ENCODE assay signal across 10 cellular contexts in the genomic region with DNA sequence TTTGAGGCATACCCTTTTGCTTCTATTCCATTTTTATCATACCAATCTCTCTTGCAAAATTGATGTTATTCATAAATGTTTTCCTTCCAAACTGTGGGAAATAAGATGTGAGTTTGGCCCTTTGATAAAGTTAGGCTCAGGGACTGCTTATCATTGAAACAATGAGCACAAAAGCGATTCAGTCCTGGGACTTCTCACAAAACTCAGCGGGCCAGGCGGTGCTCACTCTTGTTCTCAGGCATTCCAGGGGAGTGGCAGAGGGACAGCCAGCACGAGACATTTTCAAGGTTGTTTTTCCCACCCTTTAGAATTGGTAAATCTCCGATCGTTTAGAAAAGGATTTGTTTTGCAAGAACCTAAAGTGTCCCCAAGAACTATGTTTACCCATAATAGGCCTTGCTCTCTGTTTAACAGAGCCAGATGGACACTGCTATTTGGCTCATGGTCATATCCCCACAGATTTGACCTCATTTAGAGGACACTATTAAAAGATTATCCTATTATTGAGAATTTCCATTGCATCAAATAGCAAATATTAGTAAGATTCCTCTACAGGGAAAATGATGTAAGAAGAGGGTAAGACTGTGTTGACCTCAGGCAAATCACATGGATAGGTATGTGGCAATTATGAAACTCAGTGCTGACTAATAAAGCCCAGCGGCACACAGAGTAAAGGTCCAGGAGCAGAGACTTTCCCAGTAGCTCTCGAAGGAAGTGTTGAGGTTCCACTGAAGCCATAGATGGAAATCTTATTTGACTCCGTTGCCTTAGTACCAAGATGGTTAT.
DNase-seq lines count a peak whose midpoint lies in the region; ATAC-seq and TF ChIP-seq lines count a peak whose summit lies in the region.
"Had no signal": no experiment of that assay in that cellular context is flagged by ENCODE, and none has a peak within 500 bp of the region (broad histone marks: within the 10 kb centered on the region; RNA-seq: fewer than 3 reads in every experiment).

No MANE protein-coding gene starts in this region.

- intact Hi-C loops in left ventricle myocardium superior (cut with micrococcal nuclease) (no loop called here), tibial artery (cut with DNase I; ENCODE audit: low total_unique reads) (no loop called here)

- peak overlapping the region; percentile 67 to 78 for H3K27ac ChIP-seq in tibial artery

- H3K27ac Mint-ChIP-seq in activated CD8-positive, alpha-beta memory T cell treated with anti-CD3 and anti-CD28 coated beads, Interleukin-2, amount 10 ng/mL, durations not matched to agents 7 days and 5 days = peak overlapping the region; percentile 44

- H3K4me3 ChIP-seq in adipocyte (ENCODE audit: low read length) (peak overlapping the region; percentile 16), tibial artery (no peak overlapping the region)

- H3K9ac ChIP-seq in adipocyte (ENCODE audit: low read length) = peak overlapping the region; percentile 37

- H3K27me3 Mint-ChIP-seq in activated CD8-positive, alpha-beta memory T cell treated with anti-CD3 and anti-CD28 coated beads, Interleukin-2, amount 10 ng/mL, durations not matched to agents 7 days and 5 days = peaks cover 1% of the 10 kb centered on the region

- CTCF ChIA-PET in activated CD8-positive, alpha-beta memory T cell treated with anti-CD3 and anti-CD28 coated beads, Interleukin-2, amount 10 ng/mL, durations not matched to agents 7 days and 5 days (lab: Charles Lee) = no interaction called here

- peak; percentile 67 for ATAC-seq in activated CD8-positive, alpha-beta memory T cell treated with anti-CD3 and anti-CD28 coated beads, Interleukin-2, amount 10 ng/mL, durations not matched to agents 7 days and 5 days
- peak; percentile 87 for ATAC-seq in left ventricle myocardium superior

- H3K4me3 Mint-ChIP-seq in activated CD8-positive, alpha-beta memory T cell treated with anti-CD3 and anti-CD28 coated beads, Interleukin-2, amount 10 ng/mL, durations not matched to agents 7 days and 5 days = no peak overlapping the region

- H3K36me3 ChIP-seq in adipocyte (ENCODE audit: control insufficient read depth, insufficient read depth, low read length, severe bottlenecking) (no peaks in the 10 kb centered on the region), tibial artery (peaks cover 0 to 4% (median 0%) of the 10 kb centered on the region in 3 donors)

- no peak for TF ChIP-seq CTCF in tibial artery (IDR thresholded peaks at IDR 0.05)

- H3K9me3 Mint-ChIP-seq in activated CD8-positive, alpha-beta memory T cell treated with anti-CD3 and anti-CD28 coated beads, Interleukin-2, amount 10 ng/mL, durations not matched to agents 7 days and 5 days (ENCODE audit: low read depth) = peaks cover 3% of the 10 kb centered on the region

- peaks cover 2% of the 10 kb centered on the region for H3K36me3 Mint-ChIP-seq in activated CD8-positive, alpha-beta memory T cell treated with anti-CD3 and anti-CD28 coated beads, Interleukin-2, amount 10 ng/mL, durations not matched to agents 7 days and 5 days
- H3K36me3 Mint-ChIP-seq: CD8-positive, alpha-beta memory T cell had no signal

- H3K4me1 ChIP-seq in adipocyte (ENCODE audit: control insufficient read depth, insufficient read depth, low read length) (peaks cover 16% of the 10 kb centered on the region), tibial artery (peaks cover 0 to 32% (median 15%) of the 10 kb centered on the region in 4 donors)

- H3K9me3 ChIP-seq in adipocyte (ENCODE audit: control insufficient read depth, low read length) = no peaks in the 10 kb centered on the region
- no peaks in the 10 kb centered on the region for H3K9me3 ChIP-seq in tibial artery

- H3K4me1 Mint-ChIP-seq in activated CD8-positive, alpha-beta memory T cell treated with anti-CD3 and anti-CD28 coated beads, Interleukin-2, amount 10 ng/mL, durations not matched to agents 7 days and 5 days = no peaks in the 10 kb centered on the region

- DNase-seq in activated CD8-positive, alpha-beta memory T cell treated with anti-CD3 and anti-CD28 coated beads, Interleukin-2, amount 10 ng/mL, durations not matched to agents 7 days and 5 days = no peak
- no peak for DNase-seq in activated CD8-positive, alpha-beta memory T cell treated with anti-CD3 and anti-CD28 coated beads, Interleukin-2, amount 50 U/mL, for 4 hours
- DNase-seq in adipocyte (ENCODE audit: low read depth) (peak; percentile 66), left ventricle myocardium superior (peak; percentile 48), tibial artery (no peak), middle frontal gyrus (ENCODE audit: extremely low spot score, low spot score) (no peak), NCI-H1436 (lab: John Stamatoyannopoulos, UW) (no peak)
- no peak for DNase-seq in stimulated activated CD4-positive, alpha-beta T cell treated with anti-CD3 and anti-CD28 coated beads, Interleukin-1b, Interleukin-23, amount 100 ng/mL, for 48 hours
- DNase-seq: CD8-positive, alpha-beta memory T cell; NCI-H1048 had no signal

- H3K27me3 ChIP-seq in adipocyte (replicated peaks; ENCODE audit: control insufficient read depth, insufficient read depth, low read length) (no peaks in the 10 kb centered on the region), tibial artery (no peaks in the 10 kb centered on the region)

Comparison
In these comparisons a context has a peak if more than half of its experiments do, and no peak if none do; other contexts are left out.
1. DNase-seq: peak in adipocyte (single experiment) and left ventricle myocardium superior (single experiment); none in activated CD8-positive, alpha-beta memory T cell treated with anti-CD3 and anti-CD28 coated beads, Interleukin-2, amount 10 ng/mL, durations not matched to agents 7 days and 5 days (single experiment), activated CD8-positive, alpha-beta memory T cell treated with anti-CD3 and anti-CD28 coated beads, Interleukin-2, amount 50 U/mL, for 4 hours (single experiment), tibial artery (0 of 2), middle frontal gyrus (single experiment), stimulated activated CD4-positive, alpha-beta T cell treated with anti-CD3 and anti-CD28 coated beads, Interleukin-1b, Interleukin-23, amount 100 ng/mL, for 48 hours (single experiment) and NCI-H1436 (single experiment).